In the genomic region with DNA sequence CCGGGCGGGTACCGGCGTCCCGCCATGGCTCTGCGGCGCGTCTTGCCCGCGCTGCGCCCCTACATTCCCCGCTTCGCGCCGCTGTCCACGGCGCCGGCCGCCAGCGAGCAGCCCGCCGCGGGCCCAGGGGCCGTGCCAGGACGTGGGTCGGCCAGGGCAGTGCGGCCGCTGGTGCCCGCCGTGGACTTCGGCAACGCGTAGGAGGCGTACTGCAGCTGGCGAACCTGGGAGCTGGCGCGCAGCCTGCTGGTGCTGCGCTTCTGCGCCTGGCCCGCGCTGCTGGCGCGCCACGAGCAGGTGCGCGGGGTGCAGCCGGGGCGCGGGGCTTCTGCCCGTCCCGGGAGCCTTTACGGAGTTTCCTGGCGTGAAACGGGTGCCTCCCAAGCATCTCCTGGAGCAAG, we compare ENCODE assay signal across 1 cellular context.
TF ChIP-seq lines count a peak whose summit lies in the region.

No MANE protein-coding gene starts in this region.

TF ChIP-seq in HCT116, 20 proteins besides CTCF, POLR2A, EP300 and RAD21 (continued from another document):
- TF ChIP-seq EZH2phosphoT487 (IDR thresholded peaks at IDR 0.05; ENCODE audit: borderline replicate concordance) (no peak), CEBPB (IDR thresholded peaks at IDR 0.05; ENCODE audit: low read depth) (no peak), CBX3 (IDR thresholded peaks at IDR 0.05; ENCODE audit: low read depth) (no peak), ELF1 (IDR thresholded peaks at IDR 0.05; ENCODE audit: borderline replicate concordance, low read depth) (no peak), SP1 (IDR thresholded peaks at IDR 0.05; ENCODE audit: low read depth) (no peak), EZH2 (IDR thresholded peaks at IDR 0.05) (no peak), YY1 (IDR thresholded peaks at IDR 0.05; ENCODE audit: extremely low read depth, insufficient replicate concordance, low read depth, low read length) (no peak), JUND (IDR thresholded peaks at IDR 0.05) (no peak)
- TF ChIP-seq, protein P1, sequence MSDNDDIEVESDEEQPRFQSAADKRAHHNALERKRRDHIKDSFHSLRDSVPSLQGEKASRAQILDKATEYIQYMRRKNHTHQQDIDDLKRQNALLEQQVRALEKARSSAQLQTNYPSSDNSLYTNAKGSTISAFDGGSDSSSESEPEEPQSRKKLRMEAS (IDR thresholded peaks at IDR 0.05), result no peak
- TF ChIP-seq, protein P2, sequence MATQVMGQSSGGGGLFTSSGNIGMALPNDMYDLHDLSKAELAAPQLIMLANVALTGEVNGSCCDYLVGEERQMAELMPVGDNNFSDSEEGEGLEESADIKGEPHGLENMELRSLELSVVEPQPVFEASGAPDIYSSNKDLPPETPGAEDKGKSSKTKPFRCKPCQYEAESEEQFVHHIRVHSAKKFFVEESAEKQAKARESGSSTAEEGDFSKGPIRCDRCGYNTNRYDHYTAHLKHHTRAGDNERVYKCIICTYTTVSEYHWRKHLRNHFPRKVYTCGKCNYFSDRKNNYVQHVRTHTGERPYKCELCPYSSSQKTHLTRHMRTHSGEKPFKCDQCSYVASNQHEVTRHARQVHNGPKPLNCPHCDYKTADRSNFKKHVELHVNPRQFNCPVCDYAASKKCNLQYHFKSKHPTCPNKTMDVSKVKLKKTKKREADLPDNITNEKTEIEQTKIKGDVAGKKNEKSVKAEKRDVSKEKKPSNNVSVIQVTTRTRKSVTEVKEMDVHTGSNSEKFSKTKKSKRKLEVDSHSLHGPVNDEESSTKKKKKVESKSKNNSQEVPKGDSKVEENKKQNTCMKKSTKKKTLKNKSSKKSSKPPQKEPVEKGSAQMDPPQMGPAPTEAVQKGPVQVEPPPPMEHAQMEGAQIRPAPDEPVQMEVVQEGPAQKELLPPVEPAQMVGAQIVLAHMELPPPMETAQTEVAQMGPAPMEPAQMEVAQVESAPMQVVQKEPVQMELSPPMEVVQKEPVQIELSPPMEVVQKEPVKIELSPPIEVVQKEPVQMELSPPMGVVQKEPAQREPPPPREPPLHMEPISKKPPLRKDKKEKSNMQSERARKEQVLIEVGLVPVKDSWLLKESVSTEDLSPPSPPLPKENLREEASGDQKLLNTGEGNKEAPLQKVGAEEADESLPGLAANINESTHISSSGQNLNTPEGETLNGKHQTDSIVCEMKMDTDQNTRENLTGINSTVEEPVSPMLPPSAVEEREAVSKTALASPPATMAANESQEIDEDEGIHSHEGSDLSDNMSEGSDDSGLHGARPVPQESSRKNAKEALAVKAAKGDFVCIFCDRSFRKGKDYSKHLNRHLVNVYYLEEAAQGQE (IDR thresholded peaks at IDR 0.05; ENCODE audit: low read depth), result no peak
